In the genomic region with DNA sequence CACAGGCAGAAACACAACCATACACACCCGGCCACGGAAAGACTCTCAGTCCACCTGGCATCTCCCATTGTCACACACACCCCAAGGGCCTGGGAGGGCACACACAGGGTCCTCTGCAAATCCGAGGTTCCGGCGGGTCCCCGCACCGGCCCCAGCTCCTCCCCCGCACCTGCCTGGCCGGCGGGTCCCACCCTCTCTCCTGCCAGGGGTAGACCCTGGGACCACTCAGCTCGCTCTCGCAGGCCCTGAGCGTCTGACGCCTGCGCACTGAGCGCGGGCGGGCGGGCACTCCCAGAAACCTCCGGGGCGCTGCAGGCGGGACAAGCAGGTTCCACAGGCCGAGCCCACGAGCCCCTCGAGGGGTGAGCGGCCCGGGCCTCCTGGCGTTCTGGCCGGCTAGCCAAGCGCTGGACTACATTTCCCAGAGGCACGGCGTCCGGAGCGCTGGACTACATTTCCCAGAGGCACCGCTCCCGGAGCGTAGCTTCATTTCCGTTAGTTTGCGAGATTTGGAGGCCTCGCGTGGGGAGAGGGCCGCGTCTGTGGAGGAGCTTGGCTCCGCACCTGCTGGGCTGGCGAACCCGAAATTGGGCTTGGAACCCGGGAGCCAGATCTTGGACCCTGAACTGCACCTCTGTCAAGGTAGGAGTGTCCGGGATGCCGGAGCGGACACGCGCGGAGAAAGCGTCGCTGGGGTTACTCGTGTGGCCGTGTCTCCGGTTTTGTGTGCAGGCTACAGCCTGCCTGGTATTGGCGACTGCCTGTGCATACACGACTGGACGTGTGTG, we compare ENCODE assay signal across 1 cellular context.
A peak's percentile ranks its signal among the peaks of the same experiment; 100 is the strongest.
TF ChIP-seq lines count a peak whose summit lies in the region.

A gene (plus strand): TSS at position 505 of the 788 bp plus-strand sequence. CDS start 10,686 bp downstream, outside the sequence.

TF ChIP-seq in GM12878, 131 proteins besides CTCF, POLR2A, EP300 and RAD21 (continued from another document and continues in another):
- TF ChIP-seq TCF3 (IDR thresholded peaks at IDR 0.05; ENCODE audit: borderline replicate concordance, insufficient read depth, low read depth, low read length) = 0 out of 2 replicates have a peak, but pooled peaks have one; percentile 29
- TF ChIP-seq, protein P1, sequence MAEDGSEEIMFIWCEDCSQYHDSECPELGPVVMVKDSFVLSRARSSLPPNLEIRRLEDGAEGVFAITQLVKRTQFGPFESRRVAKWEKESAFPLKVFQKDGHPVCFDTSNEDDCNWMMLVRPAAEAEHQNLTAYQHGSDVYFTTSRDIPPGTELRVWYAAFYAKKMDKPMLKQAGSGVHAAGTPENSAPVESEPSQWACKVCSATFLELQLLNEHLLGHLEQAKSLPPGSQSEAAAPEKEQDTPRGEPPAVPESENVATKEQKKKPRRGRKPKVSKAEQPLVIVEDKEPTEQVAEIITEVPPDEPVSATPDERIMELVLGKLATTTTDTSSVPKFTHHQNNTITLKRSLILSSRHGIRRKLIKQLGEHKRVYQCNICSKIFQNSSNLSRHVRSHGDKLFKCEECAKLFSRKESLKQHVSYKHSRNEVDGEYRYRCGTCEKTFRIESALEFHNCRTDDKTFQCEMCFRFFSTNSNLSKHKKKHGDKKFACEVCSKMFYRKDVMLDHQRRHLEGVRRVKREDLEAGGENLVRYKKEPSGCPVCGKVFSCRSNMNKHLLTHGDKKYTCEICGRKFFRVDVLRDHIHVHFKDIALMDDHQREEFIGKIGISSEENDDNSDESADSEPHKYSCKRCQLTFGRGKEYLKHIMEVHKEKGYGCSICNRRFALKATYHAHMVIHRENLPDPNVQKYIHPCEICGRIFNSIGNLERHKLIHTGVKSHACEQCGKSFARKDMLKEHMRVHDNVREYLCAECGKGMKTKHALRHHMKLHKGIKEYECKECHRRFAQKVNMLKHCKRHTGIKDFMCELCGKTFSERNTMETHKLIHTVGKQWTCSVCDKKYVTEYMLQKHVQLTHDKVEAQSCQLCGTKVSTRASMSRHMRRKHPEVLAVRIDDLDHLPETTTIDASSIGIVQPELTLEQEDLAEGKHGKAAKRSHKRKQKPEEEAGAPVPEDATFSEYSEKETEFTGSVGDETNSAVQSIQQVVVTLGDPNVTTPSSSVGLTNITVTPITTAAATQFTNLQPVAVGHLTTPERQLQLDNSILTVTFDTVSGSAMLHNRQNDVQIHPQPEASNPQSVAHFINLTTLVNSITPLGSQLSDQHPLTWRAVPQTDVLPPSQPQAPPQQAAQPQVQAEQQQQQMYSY (CRISPR knock-in tag; IDR thresholded peaks at IDR 0.05) = no peak
- TF ChIP-seq ETV6 (conservative IDR thresholded peaks at IDR 0.05 in 1 of 2, IDR thresholded peaks at IDR 0.05 in 1 of 2; ENCODE audit: borderline replicate concordance in 1 of 2, low read depth in 1 of 2) = no peak
- no peak; the same call in 1 of the 2 replicates for TF ChIP-seq HDGF (IDR thresholded peaks at IDR 0.05)
- TF ChIP-seq CHD2 (IDR thresholded peaks at IDR 0.05; ENCODE audit: borderline replicate concordance, low read depth, low read length) = peak; percentile 99
- no peak for TF ChIP-seq KAT2A (conservative IDR thresholded peaks at IDR 0.05; ENCODE audit: control insufficient read depth, low read depth, low read length)
- TF ChIP-seq SUPT20H (IDR thresholded peaks at IDR 0.05; ENCODE audit: borderline replicate concordance, control insufficient read depth, low read depth, low read length) = no peak
- no peak for TF ChIP-seq ZBED1 (IDR thresholded peaks at IDR 0.05; ENCODE audit: borderline replicate concordance)
- TF ChIP-seq, protein P2, sequence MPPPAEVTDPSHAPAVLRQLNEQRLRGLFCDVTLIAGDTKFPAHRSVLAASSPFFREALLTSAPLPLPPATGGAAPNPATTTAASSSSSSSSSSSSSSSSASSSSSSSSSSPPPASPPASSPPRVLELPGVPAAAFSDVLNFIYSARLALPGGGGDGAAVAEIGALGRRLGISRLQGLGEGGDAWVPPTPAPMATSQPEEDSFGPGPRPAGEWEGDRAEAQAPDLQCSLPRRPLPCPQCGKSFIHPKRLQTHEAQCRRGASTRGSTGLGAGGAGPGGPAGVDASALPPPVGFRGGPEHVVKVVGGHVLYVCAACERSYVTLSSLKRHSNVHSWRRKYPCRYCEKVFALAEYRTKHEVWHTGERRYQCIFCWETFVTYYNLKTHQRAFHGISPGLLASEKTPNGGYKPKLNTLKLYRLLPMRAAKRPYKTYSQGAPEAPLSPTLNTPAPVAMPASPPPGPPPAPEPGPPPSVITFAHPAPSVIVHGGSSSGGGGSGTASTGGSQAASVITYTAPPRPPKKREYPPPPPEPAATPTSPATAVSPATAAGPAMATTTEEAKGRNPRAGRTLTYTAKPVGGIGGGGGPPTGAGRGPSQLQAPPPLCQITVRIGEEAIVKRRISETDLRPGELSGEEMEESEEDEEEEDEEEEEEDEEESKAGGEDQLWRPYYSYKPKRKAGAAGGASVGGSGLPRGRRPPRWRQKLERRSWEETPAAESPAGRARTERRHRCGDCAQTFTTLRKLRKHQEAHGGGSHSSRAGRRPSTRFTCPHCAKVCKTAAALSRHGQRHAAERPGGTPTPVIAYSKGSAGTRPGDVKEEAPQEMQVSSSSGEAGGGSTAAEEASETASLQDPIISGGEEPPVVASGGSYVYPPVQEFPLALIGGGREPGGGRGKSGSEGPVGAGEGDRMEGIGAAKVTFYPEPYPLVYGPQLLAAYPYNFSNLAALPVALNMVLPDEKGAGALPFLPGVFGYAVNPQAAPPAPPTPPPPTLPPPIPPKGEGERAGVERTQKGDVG (CRISPR knock-in tag; IDR thresholded peaks at IDR 0.05) = no peak
- TF ChIP-seq, protein P3, sequence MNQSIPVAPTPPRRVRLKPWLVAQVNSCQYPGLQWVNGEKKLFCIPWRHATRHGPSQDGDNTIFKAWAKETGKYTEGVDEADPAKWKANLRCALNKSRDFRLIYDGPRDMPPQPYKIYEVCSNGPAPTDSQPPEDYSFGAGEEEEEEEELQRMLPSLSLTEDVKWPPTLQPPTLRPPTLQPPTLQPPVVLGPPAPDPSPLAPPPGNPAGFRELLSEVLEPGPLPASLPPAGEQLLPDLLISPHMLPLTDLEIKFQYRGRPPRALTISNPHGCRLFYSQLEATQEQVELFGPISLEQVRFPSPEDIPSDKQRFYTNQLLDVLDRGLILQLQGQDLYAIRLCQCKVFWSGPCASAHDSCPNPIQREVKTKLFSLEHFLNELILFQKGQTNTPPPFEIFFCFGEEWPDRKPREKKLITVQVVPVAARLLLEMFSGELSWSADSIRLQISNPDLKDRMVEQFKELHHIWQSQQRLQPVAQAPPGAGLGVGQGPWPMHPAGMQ (IDR thresholded peaks at IDR 0.05; ENCODE audit: borderline replicate concordance) = peak; percentile 52; the same call in 1 of the 2 replicates
- no peak for TF ChIP-seq IKZF2 (IDR thresholded peaks at IDR 0.05)
- TF ChIP-seq CBX5 (IDR thresholded peaks at IDR 0.05; ENCODE audit: low read depth) = peak; percentile 88
- no peak for TF ChIP-seq MTA2 (IDR thresholded peaks at IDR 0.05; ENCODE audit: low read depth)
- 0 out of 2 replicates have a peak, but pooled peaks have one; percentile 63 for TF ChIP-seq ESRRA (IDR thresholded peaks at IDR 0.05; ENCODE audit: low read length)
- TF ChIP-seq HDAC2 (IDR thresholded peaks at IDR 0.05) = no peak
- peak; percentile 98 for TF ChIP-seq SIX5 (IDR thresholded peaks at IDR 0.05; ENCODE audit: low read depth, low read length, severe bottlenecking)
- TF ChIP-seq SP1 (IDR thresholded peaks at IDR 0.05; ENCODE audit: low read depth, low read length) = no peak
- peak; percentile 96 for TF ChIP-seq RCOR1 (conservative IDR thresholded peaks at IDR 0.05; ENCODE audit: low read depth, low read length)
- peak; percentile 77; the same call in 1 of the 2 replicates for TF ChIP-seq CBFB (IDR thresholded peaks at IDR 0.05; ENCODE audit: low read depth)
- TF ChIP-seq YY1 (IDR thresholded peaks at IDR 0.05; ENCODE audit: low read depth, low read length) = peak; percentile 61
- TF ChIP-seq TCF12 (IDR thresholded peaks at IDR 0.05; ENCODE audit: low read depth, low read length) = no peak
- no peak for TF ChIP-seq CEBPB (IDR thresholded peaks at IDR 0.05; ENCODE audit: borderline replicate concordance in 1 of 2, low read depth in 2 of 2, low read length in 2 of 2)
- peak; percentile 94 for TF ChIP-seq CREM (IDR thresholded peaks at IDR 0.05; ENCODE audit: low read depth)
- peak; percentile 83; the same call in 1 of the 2 replicates for TF ChIP-seq ZNF207 (IDR thresholded peaks at IDR 0.05; ENCODE audit: borderline replicate concordance)
- TF ChIP-seq KDM1A (IDR thresholded peaks at IDR 0.05; ENCODE audit: borderline replicate concordance) = no peak
- TF ChIP-seq STAT1 (conservative IDR thresholded peaks at IDR 0.05) = no peak
- TF ChIP-seq, protein P4, sequence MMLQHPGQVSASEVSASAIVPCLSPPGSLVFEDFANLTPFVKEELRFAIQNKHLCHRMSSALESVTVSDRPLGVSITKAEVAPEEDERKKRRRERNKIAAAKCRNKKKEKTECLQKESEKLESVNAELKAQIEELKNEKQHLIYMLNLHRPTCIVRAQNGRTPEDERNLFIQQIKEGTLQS (IDR thresholded peaks at IDR 0.05; ENCODE audit: borderline replicate concordance, extremely low read depth, low read depth, low read length) = 0 out of 2 replicates have a peak, but pooled peaks have one; percentile 27
- no peak for TF ChIP-seq MEF2A (IDR thresholded peaks at IDR 0.05; ENCODE audit: insufficient read depth, low read depth, low read length)
- TF ChIP-seq CREB1 (IDR thresholded peaks at IDR 0.05; ENCODE audit: low read depth) = peak; percentile 89
- peak; percentile 83 for TF ChIP-seq PAX5 (IDR thresholded peaks at IDR 0.05; ENCODE audit: borderline replicate concordance, low read depth, low read length)
- no peak for TF ChIP-seq ZZZ3 (IDR thresholded peaks at IDR 0.05; ENCODE audit: control insufficient read depth, insufficient read length, low read depth)
- TF ChIP-seq BCL11A (IDR thresholded peaks at IDR 0.05; ENCODE audit: low read depth, low read length) = no peak
- no peak for TF ChIP-seq CBX3 (IDR thresholded peaks at IDR 0.05; ENCODE audit: borderline replicate concordance, low read depth)
- no peak for TF ChIP-seq NR2C2 (IDR thresholded peaks at IDR 0.05; ENCODE audit: borderline replicate concordance, control insufficient read depth, insufficient read length, low read depth)
- 0 out of 2 replicates have a peak, but pooled peaks have one; percentile 60 for TF ChIP-seq MYB (IDR thresholded peaks at IDR 0.05; ENCODE audit: borderline replicate concordance, low read depth, low read length)
- TF ChIP-seq, protein P5, sequence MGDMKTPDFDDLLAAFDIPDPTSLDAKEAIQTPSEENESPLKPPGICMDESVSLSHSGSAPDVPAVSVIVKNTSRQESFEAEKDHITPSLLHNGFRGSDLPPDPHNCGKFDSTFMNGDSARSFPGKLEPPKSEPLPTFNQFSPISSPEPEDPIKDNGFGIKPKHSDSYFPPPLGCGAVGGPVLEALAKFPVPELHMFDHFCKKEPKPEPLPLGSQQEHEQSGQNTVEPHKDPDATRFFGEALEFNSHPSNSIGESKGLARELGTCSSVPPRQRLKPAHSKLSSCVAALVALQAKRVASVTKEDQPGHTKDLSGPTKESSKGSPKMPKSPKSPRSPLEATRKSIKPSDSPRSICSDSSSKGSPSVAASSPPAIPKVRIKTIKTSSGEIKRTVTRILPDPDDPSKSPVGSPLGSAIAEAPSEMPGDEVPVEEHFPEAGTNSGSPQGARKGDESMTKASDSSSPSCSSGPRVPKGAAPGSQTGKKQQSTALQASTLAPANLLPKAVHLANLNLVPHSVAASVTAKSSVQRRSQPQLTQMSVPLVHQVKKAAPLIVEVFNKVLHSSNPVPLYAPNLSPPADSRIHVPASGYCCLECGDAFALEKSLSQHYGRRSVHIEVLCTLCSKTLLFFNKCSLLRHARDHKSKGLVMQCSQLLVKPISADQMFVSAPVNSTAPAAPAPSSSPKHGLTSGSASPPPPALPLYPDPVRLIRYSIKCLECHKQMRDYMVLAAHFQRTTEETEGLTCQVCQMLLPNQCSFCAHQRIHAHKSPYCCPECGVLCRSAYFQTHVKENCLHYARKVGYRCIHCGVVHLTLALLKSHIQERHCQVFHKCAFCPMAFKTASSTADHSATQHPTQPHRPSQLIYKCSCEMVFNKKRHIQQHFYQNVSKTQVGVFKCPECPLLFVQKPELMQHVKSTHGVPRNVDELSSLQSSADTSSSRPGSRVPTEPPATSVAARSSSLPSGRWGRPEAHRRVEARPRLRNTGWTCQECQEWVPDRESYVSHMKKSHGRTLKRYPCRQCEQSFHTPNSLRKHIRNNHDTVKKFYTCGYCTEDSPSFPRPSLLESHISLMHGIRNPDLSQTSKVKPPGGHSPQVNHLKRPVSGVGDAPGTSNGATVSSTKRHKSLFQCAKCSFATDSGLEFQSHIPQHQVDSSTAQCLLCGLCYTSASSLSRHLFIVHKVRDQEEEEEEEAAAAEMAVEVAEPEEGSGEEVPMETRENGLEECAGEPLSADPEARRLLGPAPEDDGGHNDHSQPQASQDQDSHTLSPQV (IDR thresholded peaks at IDR 0.05) = no peak
- no peak for TF ChIP-seq RAD51 (IDR thresholded peaks at IDR 0.05)
- TF ChIP-seq, protein P6, sequence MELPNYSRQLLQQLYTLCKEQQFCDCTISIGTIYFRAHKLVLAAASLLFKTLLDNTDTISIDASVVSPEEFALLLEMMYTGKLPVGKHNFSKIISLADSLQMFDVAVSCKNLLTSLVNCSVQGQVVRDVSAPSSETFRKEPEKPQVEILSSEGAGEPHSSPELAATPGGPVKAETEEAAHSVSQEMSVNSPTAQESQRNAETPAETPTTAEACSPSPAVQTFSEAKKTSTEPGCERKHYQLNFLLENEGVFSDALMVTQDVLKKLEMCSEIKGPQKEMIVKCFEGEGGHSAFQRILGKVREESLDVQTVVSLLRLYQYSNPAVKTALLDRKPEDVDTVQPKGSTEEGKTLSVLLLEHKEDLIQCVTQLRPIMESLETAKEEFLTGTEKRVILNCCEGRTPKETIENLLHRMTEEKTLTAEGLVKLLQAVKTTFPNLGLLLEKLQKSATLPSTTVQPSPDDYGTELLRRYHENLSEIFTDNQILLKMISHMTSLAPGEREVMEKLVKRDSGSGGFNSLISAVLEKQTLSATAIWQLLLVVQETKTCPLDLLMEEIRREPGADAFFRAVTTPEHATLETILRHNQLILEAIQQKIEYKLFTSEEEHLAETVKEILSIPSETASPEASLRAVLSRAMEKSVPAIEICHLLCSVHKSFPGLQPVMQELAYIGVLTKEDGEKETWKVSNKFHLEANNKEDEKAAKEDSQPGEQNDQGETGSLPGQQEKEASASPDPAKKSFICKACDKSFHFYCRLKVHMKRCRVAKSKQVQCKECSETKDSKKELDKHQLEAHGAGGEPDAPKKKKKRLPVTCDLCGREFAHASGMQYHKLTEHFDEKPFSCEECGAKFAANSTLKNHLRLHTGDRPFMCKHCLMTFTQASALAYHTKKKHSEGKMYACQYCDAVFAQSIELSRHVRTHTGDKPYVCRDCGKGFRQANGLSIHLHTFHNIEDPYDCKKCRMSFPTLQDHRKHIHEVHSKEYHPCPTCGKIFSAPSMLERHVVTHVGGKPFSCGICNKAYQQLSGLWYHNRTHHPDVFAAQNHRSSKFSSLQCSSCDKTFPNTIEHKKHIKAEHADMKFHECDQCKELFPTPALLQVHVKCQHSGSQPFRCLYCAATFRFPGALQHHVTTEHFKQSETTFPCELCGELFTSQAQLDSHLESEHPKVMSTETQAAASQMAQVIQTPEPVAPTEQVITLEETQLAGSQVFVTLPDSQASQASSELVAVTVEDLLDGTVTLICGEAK (IDR thresholded peaks at IDR 0.05; ENCODE audit: borderline replicate concordance) = peak; percentile 88
- TF ChIP-seq SMAD5 (IDR thresholded peaks at IDR 0.05; ENCODE audit: low read depth) = peak; percentile 31; the same call in 1 of the 2 replicates
- TF ChIP-seq TAF1 (IDR thresholded peaks at IDR 0.05; ENCODE audit: borderline replicate concordance, low read depth, low read length) = no peak
